In genomic region chr7:55144955-55145342, GRCh38 we compare ENCODE assay signal across 15 cellular contexts.
"Had no signal": no experiment of that assay in that cellular context is flagged by ENCODE, and none has a peak within 500 bp of the region (broad histone marks: within the 10 kb centered on the region; RNA-seq: fewer than 3 reads in every experiment).

No MANE protein-coding gene starts in this region.

- H3K4me3 ChIP-seq: psoas muscle, stomach, testis, upper lobe of left lung had no signal

- H3K9me3 ChIP-seq: psoas muscle, stomach, testis, upper lobe of left lung had no signal

- FAIRE-seq: astrocyte, bronchial epithelial cell, frontal cortex, islet of Langerhans had no signal

- H3K27me3 ChIP-seq: stomach, testis, upper lobe of left lung had no signal

- DNase-seq: activated CD4-positive, alpha-beta T cell treated with anti-CD3 and anti-CD28 coated beads, Interleukin-2, amount 50 U/mL, for 48 hours; activated naive CD4-positive, alpha-beta T cell treated with anti-CD3 and anti-CD28 coated beads, Interleukin-2, amount 10 ng/mL, durations not matched to agents 7 days and 5 days; activated T-cell treated with anti-CD3 and anti-CD28 coated beads, Interleukin-2, amount 50 U/mL, for 1 hour; effector memory CD8-positive, alpha-beta T cell; left ventricle myocardium superior; psoas muscle; stomach; testis had no signal

- ATAC-seq: effector memory CD8-positive, alpha-beta T cell; left ventricle myocardium superior; sciatic nerve had no signal

- H3K27ac ChIP-seq: psoas muscle, stomach, testis, upper lobe of left lung, VCaP had no signal
